Comparison of ENCODE assay signal across 13 cellular contexts in the genomic region with DNA sequence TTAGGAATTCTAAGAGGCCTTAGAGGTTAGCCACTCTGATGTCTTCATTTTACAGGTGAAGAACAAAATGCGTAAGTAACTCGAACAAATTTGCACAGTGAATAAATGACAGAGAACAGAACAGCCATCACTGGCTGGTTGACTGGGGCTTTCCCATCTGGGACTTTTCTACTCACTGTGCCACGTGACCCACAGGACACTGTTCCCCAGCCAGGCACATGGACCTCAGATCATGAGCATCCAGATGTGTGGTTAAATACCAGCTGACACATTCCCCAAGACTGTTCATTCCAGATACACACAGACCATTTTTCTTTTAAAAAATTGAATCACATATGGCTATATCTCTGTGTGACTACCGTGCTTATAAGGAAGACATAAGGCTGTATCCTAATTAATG. TPM values are rescaled to one million over a fixed set of nuclear protein-coding genes. Genes with fewer than 3 reads are reported as not detected.
DNase-seq lines count a peak whose midpoint lies in the region; ATAC-seq and TF ChIP-seq lines count a peak whose summit lies in the region.
"Had no signal": no experiment of that assay in that cellular context is flagged by ENCODE, and none has a peak within 500 bp of the region (broad histone marks: within the 10 kb centered on the region; RNA-seq: fewer than 3 reads in every experiment).

No MANE protein-coding gene starts in this region.

- H3K27me3 ChIP-seq in BE2C, result no peaks in the 10 kb centered on the region
- H3K27me3 ChIP-seq: foreskin keratinocyte had no signal

- no peaks in the 10 kb centered on the region for H3K36me3 ChIP-seq in BE2C

- H3K4me1 ChIP-seq in BE2C, result no peaks in the 10 kb centered on the region

- H3K9me3 ChIP-seq in BE2C, result no peaks in the 10 kb centered on the region

- ATAC-seq in HG03039 (IDR thresholded peaks at IDR 0.05; ENCODE audit: unreplicated experiment), result no peak
- ATAC-seq: foreskin keratinocyte had no signal

- in situ Hi-C loops in GM13976 (cut with MboI; ENCODE audit: low sequenced_read_pairs, unreplicated experiment), result no loop called here

- DNase-seq in GM13976 (ENCODE audit: low spot score) (peak; percentile 39), HFF-Myc (ENCODE audit: extremely low read depth, low read depth) (peak; percentile 30), M059J (ENCODE audit: low read depth) (peak; percentile 61), skeletal muscle cell (ENCODE audit: low read depth) (peak; percentile 2), BE2C (no peak), NCI-H524 treated with DMSO at 0.1 percent for 48 hours (lab: John Stamatoyannopoulos, UW) (no peak)
- DNase-seq in activated CD4-positive, CD25-positive, alpha-beta regulatory T cell (lab: John Stamatoyannopoulos, UW), result no peak
- DNase-seq: activated T-cell treated with anti-CD3 and anti-CD28 coated beads, Interleukin-2, amount 50 U/mL, for 48 hours; COR-L47; stimulated activated CD4-positive, alpha-beta T cell treated with anti-CD3 and anti-CD28 coated beads, Interleukin-12 subunit alpha, Interleukin-12 subunit beta, amount 100 ng/mL, for 4 hours had no signal

- H3K4me3 ChIP-seq in HFF-Myc (replicated peaks; ENCODE audit: low read depth, low read length), result no peak overlapping the region
- no peak overlapping the region for H3K4me3 ChIP-seq in skeletal muscle cell (ENCODE audit: low read depth, low read length)
- H3K4me3 ChIP-seq in BE2C (ENCODE audit: low read depth, low read length), result no peak overlapping the region

- TF ChIP-seq CTCF in GM13976 (IDR thresholded peaks at IDR 0.05; ENCODE audit: borderline replicate concordance, control extremely low read depth, extremely low read depth, insufficient read depth, missing control alignments) (no peak), HFF-Myc (IDR thresholded peaks at IDR 0.05; ENCODE audit: low read depth, low read length, missing control alignments) (no peak), BE2C (IDR thresholded peaks at IDR 0.05; ENCODE audit: low read depth, low read length) (no peak)

RNA-seq across cellular contexts. Expression of a gene that starts 25.8 kb away (rescaled TPM):
- 9.7 and 12.8 TPM in 2 replicates for total RNA-seq in M059J (2014; rRNA removed; shearing (Covaris generic))
- polyA plus RNA-seq in BE2C (2012; ENCODE audit: insufficient read depth, insufficient read length, low read depth), result 107 TPM

RNA-seq across cellular contexts. Expression of a gene that starts 44.5 kb away (rescaled TPM):
- total RNA-seq in M059J (2014; rRNA removed; shearing (Covaris generic)), result 0.02 and 0.44 TPM in 2 replicates
- 7.1 TPM for polyA plus RNA-seq in BE2C (2012; ENCODE audit: insufficient read depth, insufficient read length, low read depth)
- total RNA-seq: foreskin keratinocyte, MCF 10A had no signal
- polyA plus RNA-seq: foreskin keratinocyte had no signal

Comparison
In these comparisons a context has a peak if more than half of its experiments do, and no peak if none do; other contexts are left out.
1. DNase-seq: peak in GM13976 (single experiment), HFF-Myc (single experiment), M059J (single experiment) and skeletal muscle cell (single experiment); none in BE2C (single experiment), activated CD4-positive, CD25-positive, alpha-beta regulatory T cell (0 of 4) and NCI-H524 treated with DMSO at 0.1 percent for 48 hours (single experiment).